In genomic region chr12:29858270-29858786, GRCh38 we compare ENCODE assay signal across 30 cellular contexts.
DNase-seq lines count a peak whose midpoint lies in the region; ATAC-seq and TF ChIP-seq lines count a peak whose summit lies in the region.
"Had no signal": no experiment of that assay in that cellular context is flagged by ENCODE, and none has a peak within 500 bp of the region (broad histone marks: within the 10 kb centered on the region; RNA-seq: fewer than 3 reads in every experiment).

No MANE protein-coding gene starts in this region.

- peaks cover 6% of the 10 kb centered on the region for H3K4me1 ChIP-seq in mammary epithelial cell (ENCODE audit: insufficient read depth, low read length)
- H3K4me1 ChIP-seq: BLaER1, gastroesophageal sphincter, HAP-1, pancreas, stomach, tibial nerve had no signal

- in situ Hi-C loops in mammary epithelial cell (cut with MboI; ENCODE audit: low sequenced_read_pairs in 2 of 2): no loop called here

- H2AFZ ChIP-seq in mammary epithelial cell (ENCODE audit: low read depth, low read length): peak overlapping the region; percentile 77
- H2AFZ ChIP-seq: PC-9 had no signal

- CTCF ChIA-PET in mammary epithelial cell (lab: Charles Lee; ENCODE audit: low non-redundant PET): no interaction called here

- dilution Hi-C loops in mammary epithelial cell (cut with HindIII; ENCODE audit: low sequenced_read_pairs): no loop called here

- intact Hi-C loops in mammary epithelial cell (cut with micrococcal nuclease): no loop called here

- DNase-seq in GM06990 (ENCODE audit: extremely low read depth, insufficient read length) (peak; percentile 0), mammary epithelial cell (peak; percentile 58), medulla oblongata (ENCODE audit: extremely low spot score) (peak; percentile 42), NCI-H510A treated with DMSO at 0.1 percent for 48 hours (lab: John Stamatoyannopoulos, UW) (no peak), germinal center (ENCODE audit: low spot score) (no peak)
- DNase-seq: activated CD4-positive, alpha-beta T cell treated with anti-CD3 and anti-CD28 coated beads, Interleukin-2, amount 50 U/mL, for 4 hours; activated naive CD4-positive, alpha-beta T cell treated with Interleukin-2 at 50 U/mL for 16 hours; activated T-cell treated with anti-CD3 and anti-CD28 coated beads, Interleukin-2, amount 50 U/mL, for 72 hours; immature natural killer cell; Karpas-422; left colon; mesenchymal stem cell; NCI-H187; NCI-H2171 treated with DMSO at 0.1 percent for 48 hours; NCI-H524; NK-92 treated with Interleukin-12 subunit alpha and Interleukin-12 subunit beta, amount 100 ng/mL, for 24 hours; pancreas; PC-9; stimulated activated CD4-positive, alpha-beta T cell treated with anti-CD3 and anti-CD28 coated beads, Interleukin-2, amount 100 ng/mL, for 48 hours; stomach; T-helper 17 cell had no signal

- no peaks in the 10 kb centered on the region for H3K79me2 ChIP-seq in mammary epithelial cell (ENCODE audit: insufficient read depth, low read length)

- ATAC-seq in HG02610 (IDR thresholded peaks at IDR 0.05; ENCODE audit: unreplicated experiment): peak; percentile 56
- ATAC-seq in GM21717 (IDR thresholded peaks at IDR 0.05; ENCODE audit: unreplicated experiment): no peak
- ATAC-seq: activated CD4-positive, CD25-positive, alpha-beta regulatory T cell treated with anti-CD3 and anti-CD28 coated beads, Interleukin-2, amount 50 U/mL, for 24 hours; activated T-cell treated with anti-CD3 and anti-CD28 coated beads, Interleukin-2, amount 50 U/mL, for 72 hours; gastroesophageal sphincter; left colon; pancreas; sciatic nerve; SK-N-SH treated with all-trans-retinoic acid at 6 μM for 48 hours; T-helper 17 cell had no signal

- peak overlapping the region; percentile 22 for H3K4me2 ChIP-seq in mammary epithelial cell (ENCODE audit: insufficient read depth, low read depth, low read length)
- H3K4me2 ChIP-seq: BLaER1, PC-9 had no signal

- H3K36me3 ChIP-seq in GM06990 (ENCODE audit: control insufficient read depth, insufficient read depth, low read length) (no peaks in the 10 kb centered on the region), mammary epithelial cell (ENCODE audit: insufficient read depth, low read length) (no peaks in the 10 kb centered on the region)
- H3K36me3 ChIP-seq: BLaER1, gastroesophageal sphincter, HAP-1, pancreas, stomach, tibial nerve had no signal

- H3K27ac ChIP-seq in mammary epithelial cell (ENCODE audit: insufficient read depth, low read depth, low read length): no peak overlapping the region
- H3K27ac ChIP-seq: BLaER1, gastroesophageal sphincter, pancreas, PC-9, stomach, tibial nerve had no signal

- BruUV-seq in mammary epithelial cell (replicated peaks; lab: Mats Ljungman, UMichigan): no TSS peak

- H3K9me3 ChIP-seq in mammary epithelial cell (replicated peaks; ENCODE audit: insufficient read depth, low read length): no peaks in the 10 kb centered on the region
- H3K9me3 ChIP-seq: BLaER1, gastroesophageal sphincter, HAP-1, pancreas, stomach, tibial nerve had no signal

- WGBS in mammary epithelial cell (ENCODE audit: low coverage, missing lambda C conversion rate): 13% methylated on average over 1 of the region's 2 CpGs

- H3K27me3 ChIP-seq in GM06990 (replicated peaks; ENCODE audit: control insufficient read depth, insufficient read depth, low read length) (no peaks in the 10 kb centered on the region), mammary epithelial cell (ENCODE audit: insufficient read depth, low read length) (no peaks in the 10 kb centered on the region)
- H3K27me3 ChIP-seq: BLaER1, gastroesophageal sphincter, pancreas, stomach, tibial nerve had no signal

- no peaks in the 10 kb centered on the region for H4K20me1 ChIP-seq in mammary epithelial cell (ENCODE audit: insufficient read depth, low read length)
- H4K20me1 ChIP-seq: BLaER1 had no signal

- no peak for TF ChIP-seq CTCF in GM06990 (IDR thresholded peaks at IDR 0.05; ENCODE audit: insufficient read depth, low read length, poor library complexity, severe bottlenecking)
- TF ChIP-seq CTCF in mammary epithelial cell (conservative IDR thresholded peaks at IDR 0.05 in 1 of 2, IDR thresholded peaks at IDR 0.05 in 1 of 2; ENCODE audit: extremely low read depth in 1 of 2, insufficient read depth in 1 of 2, low read depth in 1 of 2, low read length in 2 of 2): no peak

- no peak overlapping the region for H3K9ac ChIP-seq in mammary epithelial cell (ENCODE audit: insufficient read depth, low read length)
- H3K9ac ChIP-seq: BLaER1 had no signal

- H3K4me3 ChIP-seq in GM06990 (replicated peaks; ENCODE audit: low read depth, low read length) (no peak overlapping the region), mammary epithelial cell (replicated peaks in 1 of 3; ENCODE audit: insufficient read depth in 1 of 3, low read depth in 2 of 3, low read length in 3 of 3) (no peak overlapping the region)
- H3K4me3 ChIP-seq: BLaER1, gastroesophageal sphincter, HAP-1, pancreas, PC-9, stomach, tibial nerve had no signal

Comparison
In these comparisons a context has a peak if more than half of its experiments do, and no peak if none do; other contexts are left out.
1. DNase-seq: peak in GM06990 (single experiment), mammary epithelial cell (single experiment) and medulla oblongata (single experiment); none in NCI-H510A treated with DMSO at 0.1 percent for 48 hours (single experiment) and germinal center (single experiment).